19 cellular contexts compared by ENCODE assay signal in the genomic region with DNA sequence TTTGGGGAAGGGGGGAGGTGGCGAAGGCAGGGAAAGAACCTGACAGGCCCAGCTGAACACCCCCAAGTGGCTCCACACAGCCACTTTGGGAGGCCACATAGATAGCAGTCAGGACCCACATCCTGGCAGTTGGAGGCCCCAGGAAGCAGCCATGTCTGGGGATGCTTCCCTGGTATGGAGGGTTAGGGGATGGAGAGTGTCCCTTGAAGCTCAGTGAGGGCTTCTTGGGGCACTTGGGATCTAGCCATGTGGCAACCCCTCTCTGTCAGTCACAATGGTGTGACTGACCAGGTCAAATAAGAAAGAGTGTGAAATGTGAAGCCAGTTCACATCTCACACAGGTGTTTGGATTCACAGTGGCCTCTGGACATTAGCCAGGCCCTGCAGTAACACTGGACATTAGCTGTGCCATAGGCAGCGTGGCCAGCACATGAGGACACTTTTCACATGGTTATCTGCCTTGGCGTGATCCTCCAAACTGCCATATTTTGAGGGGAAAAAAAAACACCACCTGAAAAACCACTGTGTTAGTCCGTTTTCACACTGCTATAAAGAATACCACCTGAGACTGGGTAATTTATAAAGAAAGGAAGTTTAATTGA. TPM values are rescaled to one million over a fixed set of nuclear protein-coding genes. Genes with fewer than 3 reads are reported as not detected.
DNase-seq lines count a peak whose midpoint lies in the region; ATAC-seq and TF ChIP-seq lines count a peak whose summit lies in the region.
"Had no signal": no experiment of that assay in that cellular context is flagged by ENCODE, and none has a peak within 500 bp of the region (broad histone marks: within the 10 kb centered on the region; RNA-seq: fewer than 3 reads in every experiment).

No MANE protein-coding gene starts in this region.

- no peak for ATAC-seq in body of pancreas
- peak; percentile 15 for ATAC-seq in left colon
- ATAC-seq in GM21825 (IDR thresholded peaks at IDR 0.05; ENCODE audit: unreplicated experiment): no peak
- no peak for ATAC-seq in HG03196 (IDR thresholded peaks at IDR 0.05; ENCODE audit: unreplicated experiment)
- ATAC-seq in HG02981 (IDR thresholded peaks at IDR 0.05; ENCODE audit: unreplicated experiment): no peak

- peaks cover 39% of the 10 kb centered on the region for H3K36me3 Mint-ChIP-seq in HFFc6 (ENCODE audit: low read depth)
- H3K36me3 Mint-ChIP-seq: naive B cell had no signal

- H3K4me3 Mint-ChIP-seq in HFFc6: peak overlapping the region; percentile 24; the same call in 1 of the 2 replicates

- H3K36me3 ChIP-seq in body of pancreas (replicated peaks in 1 of 2; ENCODE audit: insufficient read depth in 1 of 2, low read depth in 2 of 2) (no peaks in the 10 kb centered on the region), stomach smooth muscle (ENCODE audit: control insufficient read depth in 2 of 2, insufficient read depth in 2 of 2, low read length in 2 of 2) (peaks cover 29 to 33% of the 10 kb centered on the region in 2 donors)
- H3K36me3 ChIP-seq: SJCRH30 had no signal

- no peak for DNase-seq in HFFc6
- peak in 3 of 4 donors; percentile 36 to 60 (median 49) for DNase-seq in body of pancreas
- no peak for DNase-seq in left colon
- DNase-seq in NCI-H187 (lab: John Stamatoyannopoulos, UW): no peak
- DNase-seq: activated CD4-positive, CD25-positive, alpha-beta regulatory T cell; adrenal gland; Calu3; naive B cell; NCI-H2029; NCI-H510A treated with DMSO at 0.1 percent for 48 hours; SJCRH30; stimulated activated naive CD4-positive, alpha-beta T cell had no signal

- H3K4me1 Mint-ChIP-seq in HFFc6 (ENCODE audit: low read depth): peaks cover 37% of the 10 kb centered on the region

- H3K27me3 Mint-ChIP-seq in HFFc6 (ENCODE audit: insufficient read depth): peaks cover 40% of the 10 kb centered on the region

- H3K27me3 ChIP-seq in body of pancreas (no peaks in the 10 kb centered on the region), stomach smooth muscle (ENCODE audit: control insufficient read depth in 1 of 2, insufficient read depth in 2 of 2, low read length in 2 of 2) (no peaks in the 10 kb centered on the region)
- H3K27me3 ChIP-seq: adrenal gland had no signal

- H3K9ac ChIP-seq in stomach smooth muscle (ENCODE audit: low read length in 2 of 2): no peak overlapping the region

- H3K9me3 Mint-ChIP-seq in HFFc6: no peaks in the 10 kb centered on the region; the same call in 1 of the 2 replicates

- 44 to 48% methylated on average over 4 of the region's 4 CpGs for WGBS in body of pancreas, 2 donors

- H3K4me1 ChIP-seq in body of pancreas (peaks cover 10% of the 10 kb centered on the region), stomach smooth muscle (ENCODE audit: control insufficient read depth, insufficient read depth, low read length) (peaks cover 47% of the 10 kb centered on the region)

- H3K9me3 ChIP-seq in body of pancreas (no peaks in the 10 kb centered on the region), stomach smooth muscle (ENCODE audit: control insufficient read depth in 2 of 2, low read length in 2 of 2) (no peaks in the 10 kb centered on the region)
- H3K9me3 ChIP-seq: adrenal gland, SJCRH30 had no signal

- intact Hi-C loops in body of pancreas (cut with DNase I): no loop called here
- intact Hi-C loops in left colon (cut with DNase I, micrococcal nuclease): loop anchor here (10.0 kb wide), 2 partner anchors 48 to 58 kb away; partner anchors contain the start of gene IL17B (in 1 of the 2)

- H3K4me3 ChIP-seq in body of pancreas: no peak overlapping the region
- no peak overlapping the region for H3K4me3 ChIP-seq in stomach smooth muscle (ENCODE audit: low read length in 2 of 2)
- H3K4me3 ChIP-seq: adrenal gland, SJCRH30 had no signal

- TF ChIP-seq CTCF in HFFc6 (IDR thresholded peaks at IDR 0.05) (no peak), body of pancreas (IDR thresholded peaks at IDR 0.05) (no peak)

- TF ChIP-seq POLR2A in body of pancreas (IDR thresholded peaks at IDR 0.05): no peak

- no peak overlapping the region for H3K27ac ChIP-seq in body of pancreas
- peak overlapping the region; percentile 100 for H3K27ac ChIP-seq in stomach smooth muscle (ENCODE audit: low read length)
- H3K27ac ChIP-seq: SJCRH30 had no signal

- H3K27ac Mint-ChIP-seq in HFFc6: peak overlapping the region; percentile 77
- H3K27ac Mint-ChIP-seq: naive B cell, progenitor cell of endocrine pancreas had no signal

RNA-seq across cellular contexts. Expression of gene IL17B, which starts 53.9 kb away (rescaled TPM):
- total RNA-seq in HFFc6 (2021; fragmentation: NEBNext Ultra II Directional; extraction: Animal tissue kit (Norgen Biotek cat#: 25700)): under 1 TPM; 0.50 to 0.85 (median 0.76) TPM
- total RNA-seq in body of pancreas (not detected), left colon (1 to 10 TPM in 1 of 2 donors, not detected in 1; 1.1 TPM)
- total RNA-seq: Calu3; cerebellum; progenitor cell of endocrine pancreas; T-helper 2 cell treated with Interferon-gamma antibody and Interleukin-4, amounts not matched to agents 100 ng/mL and 5 ng/mL, for 36 hours had no signal

Comparison
In these comparisons a context has a peak if more than half of its experiments do, and no peak if none do; other contexts are left out.
1. DNase-seq: peak in body of pancreas (3 of 4); none in HFFc6 (single experiment), left colon (0 of 2) and NCI-H187 (0 of 2).